24 cellular contexts compared by ENCODE assay signal in genomic region chr6:147869223-147869600, GRCh38.
DNase-seq lines count a peak whose midpoint lies in the region; ATAC-seq and TF ChIP-seq lines count a peak whose summit lies in the region.
"Had no signal": no experiment of that assay in that cellular context is flagged by ENCODE, and none has a peak within 500 bp of the region (broad histone marks: within the 10 kb centered on the region; RNA-seq: fewer than 3 reads in every experiment).

No MANE protein-coding gene starts in this region.

- no peaks in the 10 kb centered on the region for H3K9me3 Mint-ChIP-seq in endothelial cell (ENCODE audit: unreplicated experiment)
- no peaks in the 10 kb centered on the region for H3K9me3 Mint-ChIP-seq in osteocyte (ENCODE audit: unreplicated experiment)
- no peaks in the 10 kb centered on the region for H3K9me3 Mint-ChIP-seq in activated T-helper 2 cell treated with anti-CD3 and anti-CD28 coated beads, Interferon-gamma antibody, Interleukin-2, Interleukin-4, amounts not matched to agents 10 μg/mL and 5 μg/mL and 100 μg/mL, durations not matched to agents 14 hours and 24 hours and 36 hours
- H3K9me3 Mint-ChIP-seq: activated B cell treated with CpG ODN at 0.5 μM for 24 hours; activated CD4-positive, alpha-beta T cell treated with anti-CD3 and anti-CD28 coated beads, Interleukin-2, amount 10 ng/mL, durations not matched to agents 7 days and 5 days; activated naive CD8-positive, alpha-beta T cell treated with anti-CD3 and anti-CD28 coated beads for 36 hours; nephron progenitor cell; stimulated activated naive CD8-positive, alpha-beta T cell treated with anti-CD3 and anti-CD28 coated beads, Interleukin-15, amount 100 ng/mL, for 72 hours had no signal

- H3K4me3 ChIP-seq in BLaER1 treated with 17β-estradiol and CSF1 and Interleukin-3, amounts not matched to agents 10 nM and 100 nM = no peak overlapping the region; a peak in 1 of 20 replicates
- no peak overlapping the region for H3K4me3 ChIP-seq in PC-3 (ENCODE audit: low read length)
- no peak overlapping the region for H3K4me3 ChIP-seq in effector memory CD4-positive, alpha-beta T cell (ENCODE audit: insufficient read depth, low read depth, low read length, poor library complexity, severe bottlenecking)
- H3K4me3 ChIP-seq: HAP-1, pancreas, uterus had no signal

- POLR2A ChIA-PET in PC-3 (lab: Charles Lee; ENCODE audit: unreplicated experiment) = no interaction called here

- H3K27ac ChIP-seq in BLaER1 treated with 17β-estradiol and CSF1 and Interleukin-3, amounts not matched to agents 10 nM and 100 nM = peak overlapping the region in 1 of 11 experiments; percentile 23; a peak in 1 of 22 replicates
- no peak overlapping the region for H3K27ac ChIP-seq in PC-3 (ENCODE audit: low read length)
- no peak overlapping the region for H3K27ac ChIP-seq in effector memory CD4-positive, alpha-beta T cell (ENCODE audit: insufficient read depth, low read length, poor library complexity, severe bottlenecking)
- H3K27ac ChIP-seq: pancreas, uterus had no signal

- H3K4me3 Mint-ChIP-seq in endothelial cell (ENCODE audit: unreplicated experiment) (no peak overlapping the region), osteocyte (ENCODE audit: unreplicated experiment) (peak overlapping the region; percentile 41)
- no peak overlapping the region for H3K4me3 Mint-ChIP-seq in activated T-helper 2 cell treated with anti-CD3 and anti-CD28 coated beads, Interferon-gamma antibody, Interleukin-2, Interleukin-4, amounts not matched to agents 10 μg/mL and 5 μg/mL and 100 μg/mL, durations not matched to agents 14 hours and 24 hours and 36 hours (ENCODE audit: low read depth)
- H3K4me3 Mint-ChIP-seq: activated B cell treated with CpG ODN at 0.5 μM for 24 hours; activated CD4-positive, alpha-beta T cell treated with anti-CD3 and anti-CD28 coated beads, Interleukin-2, amount 10 ng/mL, durations not matched to agents 7 days and 5 days; activated naive CD8-positive, alpha-beta T cell treated with anti-CD3 and anti-CD28 coated beads for 36 hours; nephron progenitor cell; stimulated activated naive CD8-positive, alpha-beta T cell treated with anti-CD3 and anti-CD28 coated beads, Interleukin-15, amount 100 ng/mL, for 72 hours had no signal

- no peaks in the 10 kb centered on the region for H3F3A ChIP-seq in PC-3 (ENCODE audit: low read length, unreplicated experiment)

- H3K27me3 ChIP-seq in BLaER1 treated with 17β-estradiol and CSF1 and Interleukin-3, amounts not matched to agents 10 nM and 100 nM = no peaks in the 10 kb centered on the region
- no peaks in the 10 kb centered on the region for H3K27me3 ChIP-seq in PC-3 (ENCODE audit: low read length)
- H3K27me3 ChIP-seq in effector memory CD4-positive, alpha-beta T cell (replicated peaks; ENCODE audit: control insufficient read depth, insufficient read depth, low read length, poor library complexity, severe bottlenecking) = no peaks in the 10 kb centered on the region
- H3K27me3 ChIP-seq: pancreas, uterus had no signal

- DNase-seq in PC-3 (no peak), endothelial cell (ENCODE audit: low spot score) (no peak), osteocyte (ENCODE audit: extremely low spot score, unreplicated experiment) (no peak)
- DNase-seq in activated T-helper 2 cell treated with anti-CD3 and anti-CD28 coated beads, Interferon-gamma antibody, Interleukin-2, Interleukin-4, amounts not matched to agents 10 μg/mL and 5 μg/mL and 100 μg/mL, durations not matched to agents 14 hours and 24 hours and 36 hours (ENCODE audit: low spot score) = no peak
- DNase-seq in effector memory CD4-positive, alpha-beta T cell = no peak
- DNase-seq: activated B cell treated with CpG ODN at 0.5 μM for 24 hours; activated CD4-positive, alpha-beta T cell treated with anti-CD3 and anti-CD28 coated beads, Interleukin-2, amount 10 ng/mL, durations not matched to agents 7 days and 5 days; activated effector memory CD4-positive, alpha-beta T cell treated with anti-CD3 and anti-CD28 coated beads, Interleukin-2, amount 50 U/mL, for 16 hours; activated naive CD8-positive, alpha-beta T cell treated with anti-CD3 and anti-CD28 coated beads for 36 hours; central memory CD4-positive, alpha-beta T cell; hypothalamus; Karpas-422; left colon; NCI-H1436 treated with DMSO at 0.1 percent for 48 hours; NCI-H446; nephron progenitor cell; OCI-M1; pancreas; stimulated activated CD4-positive, alpha-beta T cell treated with anti-CD3 and anti-CD28 coated beads, Interleukin-2, amount 100 ng/mL, for 24 hours; stimulated activated naive CD8-positive, alpha-beta T cell treated with anti-CD3 and anti-CD28 coated beads, Interleukin-15, amount 100 ng/mL, for 72 hours; uterus had no signal

- H3K79me2 ChIP-seq in PC-3 (ENCODE audit: low read length) = no peaks in the 10 kb centered on the region

- H3K36me3 Mint-ChIP-seq in endothelial cell (ENCODE audit: low read depth, unreplicated experiment) (no peaks in the 10 kb centered on the region), osteocyte (ENCODE audit: unreplicated experiment) (no peaks in the 10 kb centered on the region)
- no peaks in the 10 kb centered on the region for H3K36me3 Mint-ChIP-seq in activated T-helper 2 cell treated with anti-CD3 and anti-CD28 coated beads, Interferon-gamma antibody, Interleukin-2, Interleukin-4, amounts not matched to agents 10 μg/mL and 5 μg/mL and 100 μg/mL, durations not matched to agents 14 hours and 24 hours and 36 hours (ENCODE audit: low read depth)
- H3K36me3 Mint-ChIP-seq: activated naive CD8-positive, alpha-beta T cell treated with anti-CD3 and anti-CD28 coated beads for 36 hours had no signal

- peaks cover 27% of the 10 kb centered on the region for H3K4me1 Mint-ChIP-seq in endothelial cell (ENCODE audit: unreplicated experiment)
- H3K4me1 Mint-ChIP-seq in osteocyte (ENCODE audit: unreplicated experiment) = peaks cover 42% of the 10 kb centered on the region
- H3K4me1 Mint-ChIP-seq in activated T-helper 2 cell treated with anti-CD3 and anti-CD28 coated beads, Interferon-gamma antibody, Interleukin-2, Interleukin-4, amounts not matched to agents 10 μg/mL and 5 μg/mL and 100 μg/mL, durations not matched to agents 14 hours and 24 hours and 36 hours (ENCODE audit: low read depth) = no peaks in the 10 kb centered on the region
- H3K4me1 Mint-ChIP-seq: activated B cell treated with CpG ODN at 0.5 μM for 24 hours; activated CD4-positive, alpha-beta T cell treated with anti-CD3 and anti-CD28 coated beads, Interleukin-2, amount 10 ng/mL, durations not matched to agents 7 days and 5 days; activated naive CD8-positive, alpha-beta T cell treated with anti-CD3 and anti-CD28 coated beads for 36 hours; stimulated activated naive CD8-positive, alpha-beta T cell treated with anti-CD3 and anti-CD28 coated beads, Interleukin-15, amount 100 ng/mL, for 72 hours had no signal

- H3K27me3 Mint-ChIP-seq in endothelial cell (ENCODE audit: unreplicated experiment) (no peaks in the 10 kb centered on the region), osteocyte (ENCODE audit: unreplicated experiment) (no peaks in the 10 kb centered on the region)
- no peaks in the 10 kb centered on the region for H3K27me3 Mint-ChIP-seq in activated T-helper 2 cell treated with anti-CD3 and anti-CD28 coated beads, Interferon-gamma antibody, Interleukin-2, Interleukin-4, amounts not matched to agents 10 μg/mL and 5 μg/mL and 100 μg/mL, durations not matched to agents 14 hours and 24 hours and 36 hours (ENCODE audit: low read depth)
- H3K27me3 Mint-ChIP-seq: activated B cell treated with CpG ODN at 0.5 μM for 24 hours; activated CD4-positive, alpha-beta T cell treated with anti-CD3 and anti-CD28 coated beads, Interleukin-2, amount 10 ng/mL, durations not matched to agents 7 days and 5 days; activated naive CD8-positive, alpha-beta T cell treated with anti-CD3 and anti-CD28 coated beads for 36 hours; stimulated activated naive CD8-positive, alpha-beta T cell treated with anti-CD3 and anti-CD28 coated beads, Interleukin-15, amount 100 ng/mL, for 72 hours had no signal

- peaks cover 20 to 46% (median 33%) of the 10 kb centered on the region in 10 experiments for H3K4me1 ChIP-seq in BLaER1 treated with 17β-estradiol and CSF1 and Interleukin-3, amounts not matched to agents 10 nM and 100 nM
- peaks cover 11% of the 10 kb centered on the region for H3K4me1 ChIP-seq in PC-3 (ENCODE audit: insufficient read depth, low read length)
- H3K4me1 ChIP-seq in effector memory CD4-positive, alpha-beta T cell (ENCODE audit: control insufficient read depth, insufficient read depth, low read length, poor library complexity, severe bottlenecking) = no peaks in the 10 kb centered on the region
- H3K4me1 ChIP-seq: HAP-1, pancreas, uterus had no signal

- no TSS peak for BruUV-seq in PC-3 (replicated peaks; lab: Mats Ljungman, UMichigan)

- H2AFZ ChIP-seq in PC-3 (ENCODE audit: low read length) = no peak overlapping the region

- peak overlapping the region; percentile 78 for H3K27ac Mint-ChIP-seq in endothelial cell (ENCODE audit: unreplicated experiment)
- peak overlapping the region; percentile 87 for H3K27ac Mint-ChIP-seq in osteocyte (ENCODE audit: unreplicated experiment)
- no peak overlapping the region for H3K27ac Mint-ChIP-seq in activated T-helper 2 cell treated with anti-CD3 and anti-CD28 coated beads, Interferon-gamma antibody, Interleukin-2, Interleukin-4, amounts not matched to agents 10 μg/mL and 5 μg/mL and 100 μg/mL, durations not matched to agents 14 hours and 24 hours and 36 hours
- H3K27ac Mint-ChIP-seq: activated B cell treated with CpG ODN at 0.5 μM for 24 hours; activated CD4-positive, alpha-beta T cell treated with anti-CD3 and anti-CD28 coated beads, Interleukin-2, amount 10 ng/mL, durations not matched to agents 7 days and 5 days; activated naive CD8-positive, alpha-beta T cell treated with anti-CD3 and anti-CD28 coated beads for 36 hours; nephron progenitor cell; stimulated activated naive CD8-positive, alpha-beta T cell treated with anti-CD3 and anti-CD28 coated beads, Interleukin-15, amount 100 ng/mL, for 72 hours had no signal

- intact Hi-C loops in PC-3 (cut with micrococcal nuclease) = no loop called here
- intact Hi-C loops in activated T-helper 2 cell treated with anti-CD3 and anti-CD28 coated beads, Interferon-gamma antibody, Interleukin-2, Interleukin-4, amounts not matched to agents 10 μg/mL and 5 μg/mL and 100 μg/mL, durations not matched to agents 14 hours and 24 hours and 36 hours (cut with micrococcal nuclease) = no loop called here

- TF ChIP-seq CTCF in PC-3 (conservative IDR thresholded peaks at IDR 0.05; ENCODE audit: low read depth, low read length) (no peak), endothelial cell (IDR thresholded peaks at IDR 0.05; ENCODE audit: unreplicated experiment) (no peak), osteocyte (IDR thresholded peaks at IDR 0.05) (no peak)

- no peaks in the 10 kb centered on the region for H4K20me1 ChIP-seq in BLaER1 treated with 17β-estradiol and CSF1 and Interleukin-3, amounts not matched to agents 10 nM and 100 nM
- H4K20me1 ChIP-seq in PC-3 (ENCODE audit: low read length) = no peaks in the 10 kb centered on the region

- H3K9me3 ChIP-seq in BLaER1 treated with 17β-estradiol and CSF1 and Interleukin-3, amounts not matched to agents 10 nM and 100 nM (replicated peaks in 1 of 11) = no peaks in the 10 kb centered on the region
- H3K9me3 ChIP-seq in PC-3 (ENCODE audit: low read length) = no peaks in the 10 kb centered on the region
- H3K9me3 ChIP-seq in effector memory CD4-positive, alpha-beta T cell (ENCODE audit: control insufficient read depth, low read length) = no peaks in the 10 kb centered on the region
- H3K9me3 ChIP-seq: HAP-1, pancreas, uterus had no signal

- H3K4me2 ChIP-seq in BLaER1 treated with 17β-estradiol and CSF1 and Interleukin-3, amounts not matched to agents 10 nM and 100 nM = peak overlapping the region; percentile 39 to 77 (median 63)
- H3K4me2 ChIP-seq in PC-3 (ENCODE audit: low read length) = 0 out of 2 replicates have a peak overlapping the region, but pooled peaks have one; percentile 1

- H3K9ac ChIP-seq in BLaER1 treated with 17β-estradiol and CSF1 and Interleukin-3, amounts not matched to agents 10 nM and 100 nM = no peak overlapping the region
- no peak overlapping the region for H3K9ac ChIP-seq in PC-3 (ENCODE audit: low read length)

- no peaks in the 10 kb centered on the region for H3K36me3 ChIP-seq in BLaER1 treated with 17β-estradiol and CSF1 and Interleukin-3, amounts not matched to agents 10 nM and 100 nM
- no peaks in the 10 kb centered on the region for H3K36me3 ChIP-seq in PC-3 (ENCODE audit: low read depth, low read length)
- H3K36me3 ChIP-seq in effector memory CD4-positive, alpha-beta T cell (ENCODE audit: control insufficient read depth, insufficient read depth, low read length) = no peaks in the 10 kb centered on the region
- H3K36me3 ChIP-seq: HAP-1, pancreas, uterus had no signal

- ATAC-seq in PC-3 = no peak
- no peak for ATAC-seq in GM19452 (IDR thresholded peaks at IDR 0.05; ENCODE audit: unreplicated experiment)
- ATAC-seq: left colon; pancreas; stimulated activated naive CD8-positive, alpha-beta T cell treated with anti-CD3 and anti-CD28 coated beads, Interleukin-15, amount 100 ng/mL, for 72 hours had no signal

- CTCF ChIA-PET in PC-3 (lab: Charles Lee) = no interaction called here

- H3K9me2 ChIP-seq in PC-3 (replicated peaks; ENCODE audit: low read length) = no peaks in the 10 kb centered on the region
